In genomic region chr1:43951021-43951985, GRCh38 we compare ENCODE assay signal across 1 cellular context.
TF ChIP-seq lines count a peak whose summit lies in the region.

No MANE protein-coding gene starts in this region.

TF ChIP-seq in K562, 482 proteins besides CTCF, POLR2A, EP300 and RAD21:
- no peak for TF ChIP-seq SRF (CRISPR knock-in tag; IDR thresholded peaks at IDR 0.05)
- no peak for TF ChIP-seq FOXO4 (CRISPR knock-in tag; IDR thresholded peaks at IDR 0.05)
- TF ChIP-seq PHF21A (IDR thresholded peaks at IDR 0.05; ENCODE audit: borderline replicate concordance, low read depth): no peak
- no peak for TF ChIP-seq MCM7 (IDR thresholded peaks at IDR 0.05)
- TF ChIP-seq FOS (IDR thresholded peaks at IDR 0.05; ENCODE audit: extremely low read depth, insufficient read length): no peak
- TF ChIP-seq MAFF (IDR thresholded peaks at IDR 0.05; ENCODE audit: low read length): no peak
- TF ChIP-seq ZNF785 (CRISPR knock-in tag; IDR thresholded peaks at IDR 0.05): no peak
TF ChIP-seq in K562: peak in this region for 0.
